Comparison of ENCODE assay signal across 17 cellular contexts in genomic region chr16:17224350-17224749, GRCh38.
A peak's percentile ranks its signal among the peaks of the same experiment; 100 is the strongest.
DNase-seq lines count a peak whose midpoint lies in the region; ATAC-seq and TF ChIP-seq lines count a peak whose summit lies in the region.
"Had no signal": no experiment of that assay in that cellular context is flagged by ENCODE, and none has a peak within 500 bp of the region (broad histone marks: within the 10 kb centered on the region; RNA-seq: fewer than 3 reads in every experiment).

No MANE protein-coding gene starts in this region.

- POLR2A ChIA-PET in MCF 10A (lab: Yijun Ruan, JAX): no interaction called here

- no peaks in the 10 kb centered on the region for H3K9me2 ChIP-seq in DOHH2 (replicated peaks; ENCODE audit: control insufficient read depth, low read length)

- H3K4me3 ChIP-seq in DOHH2 (ENCODE audit: low read length) (no peak overlapping the region), gastroesophageal sphincter (no peak overlapping the region)
- H3K4me3 ChIP-seq: thoracic aorta had no signal

- H3F3A ChIP-seq in DOHH2 (ENCODE audit: control insufficient read depth, insufficient read depth): no peaks in the 10 kb centered on the region

- no peaks in the 10 kb centered on the region for H3K36me3 Mint-ChIP-seq in stimulated activated effector memory CD8-positive, alpha-beta T cell treated with anti-CD3 and anti-CD28 coated beads, Interleukin-12 subunit alpha, Interleukin-12 subunit beta, amount 100 ng/mL, for 72 hours
- no peaks in the 10 kb centered on the region for H3K36me3 Mint-ChIP-seq in MCF 10A (ENCODE audit: insufficient read depth, unreplicated experiment)

- intact Hi-C loops in MCF 10A (cut with micrococcal nuclease): no loop called here

- H3K27me3 ChIP-seq in DOHH2 (ENCODE audit: control insufficient read depth, low read length) (no peaks in the 10 kb centered on the region), gastroesophageal sphincter (no peaks in the 10 kb centered on the region)

- H3K4me3 Mint-ChIP-seq in stimulated activated effector memory CD8-positive, alpha-beta T cell treated with anti-CD3 and anti-CD28 coated beads, Interleukin-12 subunit alpha, Interleukin-12 subunit beta, amount 100 ng/mL, for 72 hours: no peak overlapping the region
- H3K4me3 Mint-ChIP-seq in MCF 10A (ENCODE audit: unreplicated experiment): no peak overlapping the region
- H3K4me3 Mint-ChIP-seq: activated naive CD8-positive, alpha-beta T cell; activated T-helper 1 cell treated with anti-CD3 and anti-CD28 coated beads, Interleukin-12 subunit alpha, Interleukin-12 subunit beta, Interleukin-2, Interleukin-4 antibody, amounts not matched to agents 30 ng/mL and 10 ng/mL and 1 ng/mL, durations not matched to agents 14 hours and 24 hours and 36 hours; B cell; dendritic cell treated with granulocyte-macrophage colony-stimulating factor and Interleukin-4, amounts not matched to agents 40 ng/mL and 50 ng/mL, for 4 days had no signal

- no peak overlapping the region for H3K27ac ChIP-seq in DOHH2 (ENCODE audit: low read depth, low read length)
- H3K27ac ChIP-seq in gastroesophageal sphincter: peak overlapping the region; percentile 44 to 82 (median 74)
- H3K27ac ChIP-seq: epithelial cell of prostate had no signal

- no peak for ATAC-seq in gastroesophageal sphincter
- no peak for ATAC-seq in stimulated activated effector memory CD8-positive, alpha-beta T cell treated with anti-CD3 and anti-CD28 coated beads, Interleukin-12 subunit alpha, Interleukin-12 subunit beta, amount 100 ng/mL, for 72 hours
- ATAC-seq in HG03378 (IDR thresholded peaks at IDR 0.05; ENCODE audit: unreplicated experiment): no peak

- no peaks in the 10 kb centered on the region for H3K79me2 ChIP-seq in DOHH2 (ENCODE audit: control insufficient read depth, low read length)

- no peak for TF ChIP-seq CTCF in DOHH2 (IDR thresholded peaks at IDR 0.05; ENCODE audit: low read depth, low read length, poor library complexity, severe bottlenecking)
- no peak for TF ChIP-seq CTCF in gastroesophageal sphincter (IDR thresholded peaks at IDR 0.05)
- TF ChIP-seq CTCF in MCF 10A (IDR thresholded peaks at IDR 0.05; ENCODE audit: unreplicated experiment): no peak

- 0 out of 2 replicates have a peak overlapping the region, but pooled peaks have one; percentile 3 for H3K4me2 ChIP-seq in DOHH2 (ENCODE audit: low read length)

- no peaks in the 10 kb centered on the region for H3K36me3 ChIP-seq in DOHH2 (ENCODE audit: control insufficient read depth, low read length)
- H3K36me3 ChIP-seq in gastroesophageal sphincter: no peaks in the 10 kb centered on the region
- H3K36me3 ChIP-seq: thoracic aorta had no signal

- CTCF ChIA-PET in MCF 10A (lab: Yijun Ruan, JAX): no interaction called here

- TF ChIP-seq EP300 in gastroesophageal sphincter (IDR thresholded peaks at IDR 0.05): no peak

- no peaks in the 10 kb centered on the region for H3K27me3 Mint-ChIP-seq in MCF 10A (ENCODE audit: insufficient read depth, unreplicated experiment)
- H3K27me3 Mint-ChIP-seq: activated naive CD8-positive, alpha-beta T cell; B cell; dendritic cell treated with granulocyte-macrophage colony-stimulating factor and Interleukin-4, amounts not matched to agents 40 ng/mL and 50 ng/mL, for 4 days had no signal

- TF ChIP-seq POLR2A in gastroesophageal sphincter (IDR thresholded peaks at IDR 0.05): no peak

- H3K27ac Mint-ChIP-seq in stimulated activated effector memory CD8-positive, alpha-beta T cell treated with anti-CD3 and anti-CD28 coated beads, Interleukin-12 subunit alpha, Interleukin-12 subunit beta, amount 100 ng/mL, for 72 hours: peak overlapping the region; percentile 70
- no peak overlapping the region for H3K27ac Mint-ChIP-seq in MCF 10A (ENCODE audit: low read depth, unreplicated experiment)
- H3K27ac Mint-ChIP-seq: activated naive CD8-positive, alpha-beta T cell; B cell had no signal

- H3K4me1 ChIP-seq in DOHH2 (ENCODE audit: control insufficient read depth, low read length) (peaks cover 26% of the 10 kb centered on the region), gastroesophageal sphincter (peaks cover 6 to 37% (median 6%) of the 10 kb centered on the region in 3 donors)

- peaks cover 34% of the 10 kb centered on the region for H3K4me1 Mint-ChIP-seq in stimulated activated effector memory CD8-positive, alpha-beta T cell treated with anti-CD3 and anti-CD28 coated beads, Interleukin-12 subunit alpha, Interleukin-12 subunit beta, amount 100 ng/mL, for 72 hours
- H3K4me1 Mint-ChIP-seq in MCF 10A (ENCODE audit: insufficient read depth, unreplicated experiment): no peaks in the 10 kb centered on the region

- no peaks in the 10 kb centered on the region for H3K9me3 Mint-ChIP-seq in stimulated activated effector memory CD8-positive, alpha-beta T cell treated with anti-CD3 and anti-CD28 coated beads, Interleukin-12 subunit alpha, Interleukin-12 subunit beta, amount 100 ng/mL, for 72 hours
- H3K9me3 Mint-ChIP-seq in MCF 10A (ENCODE audit: unreplicated experiment): peaks cover 33% of the 10 kb centered on the region
- H3K9me3 Mint-ChIP-seq: activated T-helper 1 cell treated with anti-CD3 and anti-CD28 coated beads, Interleukin-12 subunit alpha, Interleukin-12 subunit beta, Interleukin-2, Interleukin-4 antibody, amounts not matched to agents 30 ng/mL and 10 ng/mL and 1 ng/mL, durations not matched to agents 14 hours and 24 hours and 36 hours; dendritic cell treated with granulocyte-macrophage colony-stimulating factor and Interleukin-4, amounts not matched to agents 40 ng/mL and 50 ng/mL, for 4 days; T-helper 2 cell treated with Interferon-gamma antibody and Interleukin-4, amounts not matched to agents 5 μg/mL and 100 μg/mL, for 36 hours had no signal

- BruUV-seq in MCF 10A (replicated peaks; lab: Mats Ljungman, UMichigan): no TSS peak

- no peaks in the 10 kb centered on the region for H3K9me3 ChIP-seq in DOHH2 (ENCODE audit: control insufficient read depth, insufficient read depth, low read length)
- H3K9me3 ChIP-seq in gastroesophageal sphincter: no peaks in the 10 kb centered on the region
- H3K9me3 ChIP-seq: thoracic aorta had no signal

- DNase-seq in NCI-H2171 (lab: John Stamatoyannopoulos, UW) (peak; percentile 9), MCF 10A (ENCODE audit: unreplicated experiment) (no peak), NCI-H2107 treated with DMSO at 0.1 percent for 48 hours (lab: John Stamatoyannopoulos, UW; ENCODE audit: unreplicated experiment) (no peak)
- DNase-seq in stimulated activated effector memory CD8-positive, alpha-beta T cell treated with anti-CD3 and anti-CD28 coated beads, Interleukin-12 subunit alpha, Interleukin-12 subunit beta, amount 100 ng/mL, for 72 hours (ENCODE audit: low spot score in 2 of 2): no peak
- DNase-seq: activated CD4-positive, CD25-positive, alpha-beta regulatory T cell; Calu3; retina had no signal

- 0 out of 2 replicates have a peak, but pooled peaks cover 4% of the 10 kb centered on the region for H4K20me1 ChIP-seq in DOHH2 (ENCODE audit: control insufficient read depth, insufficient read depth, low read depth, low read length)

- WGBS in gastroesophageal sphincter (ENCODE audit: low coverage in 1 of 2), 2 donors: 78 to 80% methylated on average over 5 of the region's 5 CpGs
